Comparison of ENCODE assay signal across 1 cellular context in genomic region chr2:101001713-101002561, GRCh38.
TF ChIP-seq lines count a peak whose summit lies in the region.

Gene RPL31 (plus strand): TSS chr2:101002289. CDS start chr2:101002702, 413 bp downstream.

TF ChIP-seq in GM12878, 131 proteins besides CTCF, POLR2A, EP300 and RAD21 (continued from another document and continues in another):
- no peak for TF ChIP-seq ZNF592 (IDR thresholded peaks at IDR 0.05)
- peak; percentile 91 for TF ChIP-seq ZBTB40 (IDR thresholded peaks at IDR 0.05; ENCODE audit: borderline replicate concordance)
- TF ChIP-seq ZBED1 (IDR thresholded peaks at IDR 0.05; ENCODE audit: borderline replicate concordance) = peak; percentile 91
- TF ChIP-seq KLF5 (IDR thresholded peaks at IDR 0.05; ENCODE audit: partially characterized antibody) = peak; percentile 90
- TF ChIP-seq SREBF1 (IDR thresholded peaks at IDR 0.05; ENCODE audit: low read length) = no peak; the same call in 1 of the 2 replicates
- TF ChIP-seq ETV6 (conservative IDR thresholded peaks at IDR 0.05 in 1 of 2, IDR thresholded peaks at IDR 0.05 in 1 of 2; ENCODE audit: borderline replicate concordance in 1 of 2, low read depth in 1 of 2) = peak in 1 of 2 experiments; percentile 46; a peak in 1 of 4 replicates
- TF ChIP-seq CEBPZ (IDR thresholded peaks at IDR 0.05; ENCODE audit: low read depth, low read length) = no peak
- TF ChIP-seq TCF12 (IDR thresholded peaks at IDR 0.05; ENCODE audit: low read depth, low read length) = peak; percentile 88; the same call in 1 of the 2 replicates
- TF ChIP-seq ZNF207 (IDR thresholded peaks at IDR 0.05; ENCODE audit: borderline replicate concordance) = peak; percentile 25; the same call in 1 of the 2 replicates
- TF ChIP-seq SUPT20H (IDR thresholded peaks at IDR 0.05; ENCODE audit: borderline replicate concordance, control insufficient read depth, low read depth, low read length) = no peak
- peak; percentile 88 for TF ChIP-seq ATF7 (IDR thresholded peaks at IDR 0.05; ENCODE audit: low read depth)
- no peak for TF ChIP-seq HDAC6 (IDR thresholded peaks at IDR 0.05; ENCODE audit: unreplicated experiment)
- 0 out of 2 replicates have a peak, but pooled peaks have one; percentile 21 for TF ChIP-seq ZNF24 (IDR thresholded peaks at IDR 0.05)
- no peak for TF ChIP-seq NRF1 (conservative IDR thresholded peaks at IDR 0.05; ENCODE audit: low read depth, low read length)
- TF ChIP-seq ZSCAN29 (IDR thresholded peaks at IDR 0.05) = no peak
- no peak for TF ChIP-seq CBX3 (IDR thresholded peaks at IDR 0.05; ENCODE audit: borderline replicate concordance, low read depth)
- peak; percentile 96 for TF ChIP-seq CREM (IDR thresholded peaks at IDR 0.05; ENCODE audit: low read depth)
- peak; percentile 40 to 55; a peak in 2 of 4 replicates for TF ChIP-seq BHLHE40 (IDR thresholded peaks at IDR 0.05; ENCODE audit: borderline replicate concordance in 1 of 2, low read depth in 2 of 2, low read length in 1 of 2)
- TF ChIP-seq PBX3 (IDR thresholded peaks at IDR 0.05; ENCODE audit: insufficient replicate concordance, low read depth, low read length) = no peak
- no peak for TF ChIP-seq KAT2A (conservative IDR thresholded peaks at IDR 0.05; ENCODE audit: control insufficient read depth, low read depth, low read length)
- TF ChIP-seq PML (IDR thresholded peaks at IDR 0.05; ENCODE audit: low read length) = peak; percentile 99
- TF ChIP-seq IRF5 (IDR thresholded peaks at IDR 0.05; ENCODE audit: borderline replicate concordance) = no peak
- TF ChIP-seq STAT3 (IDR thresholded peaks at IDR 0.05; ENCODE audit: low read depth, low read length) = no peak
- peak; percentile 96; the same call in 1 of the 2 replicates for TF ChIP-seq RBBP5 (conservative IDR thresholded peaks at IDR 0.05)
- TF ChIP-seq ATF3 (IDR thresholded peaks at IDR 0.05; ENCODE audit: borderline replicate concordance, extremely low read depth, low read depth, low read length) = peak; percentile 2; the same call in 1 of the 2 replicates
- peak; percentile 79 for TF ChIP-seq E2F8 (IDR thresholded peaks at IDR 0.05; ENCODE audit: low read depth, partially characterized antibody)
- TF ChIP-seq BRCA1 (IDR thresholded peaks at IDR 0.05; ENCODE audit: low read depth, low read length) = no peak
- TF ChIP-seq E4F1 (IDR thresholded peaks at IDR 0.05; ENCODE audit: borderline replicate concordance, partially characterized antibody) = peak; percentile 59
